ENCODE assay signal across 8 cellular contexts in genomic region chr4:173332963-173333657, GRCh38. TPM values are rescaled to one million over a fixed set of nuclear protein-coding genes. Genes with fewer than 3 reads are reported as not detected.
DNase-seq lines count a peak whose midpoint lies in the region; ATAC-seq and TF ChIP-seq lines count a peak whose summit lies in the region.

No MANE protein-coding gene starts in this region.

- H3K4me1 ChIP-seq in left ventricle myocardium inferior (peaks cover 48% of the 10 kb centered on the region), esophagus (ENCODE audit: control insufficient read depth in 2 of 2, insufficient read depth in 2 of 2, low read length in 1 of 2) (no peaks in the 10 kb centered on the region), parathyroid adenoma (no peaks in the 10 kb centered on the region)

- peak overlapping the region; percentile 29 for H2AFZ ChIP-seq in parathyroid adenoma

- no peaks in the 10 kb centered on the region for H3K79me2 ChIP-seq in parathyroid adenoma

- peaks cover 41% of the 10 kb centered on the region for H3K36me3 ChIP-seq in left ventricle myocardium inferior
- no peaks in the 10 kb centered on the region for H3K36me3 ChIP-seq in esophagus (ENCODE audit: control insufficient read depth in 2 of 2, insufficient read depth in 2 of 2, low read length in 1 of 2)
- H3K36me3 ChIP-seq in parathyroid adenoma (ENCODE audit: control insufficient read depth, insufficient read depth, low read length) = no peaks in the 10 kb centered on the region

- H3K9me3 ChIP-seq in left ventricle myocardium inferior (replicated peaks) (no peaks in the 10 kb centered on the region), esophagus (ENCODE audit: control insufficient read depth in 2 of 2, insufficient read depth in 1 of 2, low read depth in 1 of 2, low read length in 1 of 2) (no peaks in the 10 kb centered on the region), parathyroid adenoma (ENCODE audit: control insufficient read depth, low read length) (no peaks in the 10 kb centered on the region)

- peaks cover 47% of the 10 kb centered on the region for H3K4me1 Mint-ChIP-seq in activated CD4-positive, alpha-beta T cell treated with anti-CD3 and anti-CD28 coated beads, Interleukin-2, amount 10 ng/mL, durations not matched to agents 24 days and 14 days

- H3K27ac ChIP-seq in left ventricle myocardium inferior (replicated peaks) = peak overlapping the region; percentile 99
- peak overlapping the region; percentile 94 to 100 for H3K27ac ChIP-seq in esophagus (ENCODE audit: low read depth in 2 of 2, low read length in 1 of 2)
- H3K27ac ChIP-seq in parathyroid adenoma = peak overlapping the region; percentile 24

- no peak for DNase-seq in left ventricle myocardium inferior
- no peak for DNase-seq in cardiac septum (ENCODE audit: low spot score)
- DNase-seq in activated CD4-positive, alpha-beta T cell treated with anti-CD3 and anti-CD28 coated beads, Interleukin-2, amount 10 ng/mL, durations not matched to agents 24 days and 14 days = no peak
- no peak for DNase-seq in ureter (ENCODE audit: low spot score)
- no peak for DNase-seq in AG08395 (ENCODE audit: low spot score)

- no peaks in the 10 kb centered on the region for H3K27me3 Mint-ChIP-seq in activated CD4-positive, alpha-beta T cell treated with anti-CD3 and anti-CD28 coated beads, Interleukin-2, amount 10 ng/mL, durations not matched to agents 24 days and 14 days

- no peak for ATAC-seq in GM18907 (IDR thresholded peaks at IDR 0.05; ENCODE audit: unreplicated experiment)

- 3 to 4% methylated on average over 21 of the region's 21 CpGs for WGBS in esophagus, 2 donors

- peaks cover 41% of the 10 kb centered on the region for H3K36me3 Mint-ChIP-seq in activated CD4-positive, alpha-beta T cell treated with anti-CD3 and anti-CD28 coated beads, Interleukin-2, amount 10 ng/mL, durations not matched to agents 24 days and 14 days (ENCODE audit: low read depth)

- peak overlapping the region; percentile 97 for H3K4me3 Mint-ChIP-seq in activated CD4-positive, alpha-beta T cell treated with anti-CD3 and anti-CD28 coated beads, Interleukin-2, amount 10 ng/mL, durations not matched to agents 24 days and 14 days

- intact Hi-C loops in left ventricle myocardium inferior (cut with micrococcal nuclease) (loop anchor here (5.0 kb wide), 1 partner anchor 39 kb away; the partner anchor contains the start of gene SAP30), cardiac septum (cut with DNase I) (loop anchor here (5.0 kb wide), 1 partner anchor 159 kb away; no protein-coding TSS in a partner anchor)
- intact Hi-C loops in activated CD4-positive, alpha-beta T cell treated with anti-CD3 and anti-CD28 coated beads, Interleukin-2, amount 10 ng/mL, durations not matched to agents 24 days and 14 days (cut with micrococcal nuclease) = loop anchor here (5.0 kb wide), 1 partner anchor 949 kb away; the partner anchor contains the start of genes CEP44 and FBXO8

- peak overlapping the region; percentile 85 for H3K4me2 ChIP-seq in parathyroid adenoma (ENCODE audit: low read length)

- peak overlapping the region; percentile 93 for H3K27ac Mint-ChIP-seq in activated CD4-positive, alpha-beta T cell treated with anti-CD3 and anti-CD28 coated beads, Interleukin-2, amount 10 ng/mL, durations not matched to agents 24 days and 14 days

- H3K4me3 ChIP-seq in left ventricle myocardium inferior (peak overlapping the region; percentile 94), esophagus (ENCODE audit: low read depth in 1 of 2, low read length in 2 of 2) (peak overlapping the region; percentile 69 to 100), parathyroid adenoma (ENCODE audit: low read depth, low read length) (peak overlapping the region; percentile 98)

- H3K9ac ChIP-seq in parathyroid adenoma = no peak overlapping the region

- H3K27me3 ChIP-seq in left ventricle myocardium inferior (ENCODE audit: low read depth) (no peaks in the 10 kb centered on the region), esophagus (ENCODE audit: control insufficient read depth in 1 of 2, insufficient read depth in 2 of 2, low read length in 2 of 2) (no peaks in the 10 kb centered on the region), parathyroid adenoma (ENCODE audit: control insufficient read depth, insufficient read depth, low read length) (no peaks in the 10 kb centered on the region)

- H3K9me3 Mint-ChIP-seq in activated CD4-positive, alpha-beta T cell treated with anti-CD3 and anti-CD28 coated beads, Interleukin-2, amount 10 ng/mL, durations not matched to agents 24 days and 14 days = no peaks in the 10 kb centered on the region

- TF ChIP-seq CTCF in left ventricle myocardium inferior (IDR thresholded peaks at IDR 0.05; ENCODE audit: borderline replicate concordance) (no peak), parathyroid adenoma (IDR thresholded peaks at IDR 0.05) (no peak)

RNA-seq across cellular contexts. Expression of gene HMGB2, which starts 1.0 kb away (rescaled TPM):
- total RNA-seq in left ventricle myocardium inferior = 39.4 TPM
- total RNA-seq in cardiac septum = 41.8 TPM
- total RNA-seq in activated CD4-positive, alpha-beta T cell treated with anti-CD3 and anti-CD28 coated beads, Interleukin-2, amount 10 ng/mL, durations not matched to agents 24 days and 14 days = 311 and 315 TPM in 2 replicates
- polyA plus RNA-seq in esophagus = 100 to 1,000 TPM; 156 to 240 TPM
- 51.8 TPM for total RNA-seq in ureter

RNA-seq across cellular contexts. Expression of gene SAP30, which starts 37.6 kb away (rescaled TPM):
- total RNA-seq in left ventricle myocardium inferior = 16.5 TPM
- total RNA-seq in cardiac septum = 20.1 TPM
- total RNA-seq in activated CD4-positive, alpha-beta T cell treated with anti-CD3 and anti-CD28 coated beads, Interleukin-2, amount 10 ng/mL, durations not matched to agents 24 days and 14 days = 33.1 and 33.8 TPM in 2 replicates
- polyA plus RNA-seq in esophagus = 1 to 10 TPM; 2.5 to 7.3 TPM
- 8.6 TPM for total RNA-seq in ureter

Comparison
In these comparisons a context has a peak if more than half of its experiments do, and no peak if none do; other contexts are left out.
1. H3K27ac ChIP-seq: peak in every context shown above with its lines; median percentile 99 in left ventricle myocardium inferior; 97 in esophagus; 24 in parathyroid adenoma.